ENCODE assay signal across 1 cellular context in the genomic region with DNA sequence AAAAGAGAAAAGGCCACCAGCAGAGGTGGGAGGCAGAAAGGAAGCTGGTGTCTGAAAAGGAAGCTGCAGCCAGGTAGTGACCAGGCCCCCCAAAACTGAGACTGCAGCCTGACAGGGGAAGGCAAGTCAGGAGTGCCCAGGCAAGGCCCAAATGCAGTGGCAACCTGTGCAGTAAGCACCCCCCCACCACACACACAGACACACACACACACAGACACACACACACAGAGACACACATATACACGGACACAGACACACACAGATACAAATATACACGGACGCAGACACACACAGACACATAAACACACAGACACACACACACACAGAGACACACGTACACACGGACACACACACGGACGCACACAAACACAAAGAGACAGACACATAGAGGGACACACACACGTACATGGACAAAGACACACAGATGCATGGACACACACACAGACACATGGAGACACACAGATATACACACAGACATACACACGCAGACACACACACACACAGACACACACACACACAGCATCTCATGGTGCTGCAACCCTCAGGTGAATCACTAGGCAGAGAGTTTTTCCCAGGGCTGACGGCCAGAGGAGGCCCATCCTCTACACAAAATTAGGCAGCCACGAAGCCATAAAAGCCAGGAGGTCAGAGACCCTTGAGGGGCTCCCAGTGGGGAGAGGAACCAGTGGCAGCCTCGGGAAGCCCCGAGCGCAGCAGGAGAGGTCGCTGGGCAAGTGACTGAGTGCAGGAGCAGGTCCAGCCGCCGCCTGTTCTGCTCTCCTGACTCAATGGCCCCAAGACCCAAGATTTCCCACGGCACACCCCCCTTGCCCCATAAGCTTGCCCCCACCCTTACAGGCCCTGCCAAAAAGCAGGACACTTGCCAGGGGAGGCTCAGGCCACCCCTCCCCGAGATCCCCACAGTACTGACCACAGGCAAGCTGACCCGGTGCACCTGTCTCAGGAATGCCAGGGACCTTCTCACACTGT.
A peak's percentile ranks its signal among the peaks of the same experiment; 100 is the strongest.
TF ChIP-seq lines count a peak whose summit lies in the region.

No MANE protein-coding gene starts in this region.

TF ChIP-seq in K562, 482 proteins besides CTCF, POLR2A, EP300 and RAD21:
- TF ChIP-seq, protein P1, sequence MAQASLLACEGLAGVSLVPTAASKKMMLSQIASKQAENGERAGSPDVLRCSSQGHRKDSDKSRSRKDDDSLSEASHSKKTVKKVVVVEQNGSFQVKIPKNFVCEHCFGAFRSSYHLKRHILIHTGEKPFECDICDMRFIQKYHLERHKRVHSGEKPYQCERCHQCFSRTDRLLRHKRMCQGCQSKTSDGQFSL (CRISPR knock-in tag; IDR thresholded peaks at IDR 0.05) = peak; percentile 78
- TF ChIP-seq, protein P1 (tag; IDR thresholded peaks at IDR 0.05) = no peak
- TF ChIP-seq, protein P2, sequence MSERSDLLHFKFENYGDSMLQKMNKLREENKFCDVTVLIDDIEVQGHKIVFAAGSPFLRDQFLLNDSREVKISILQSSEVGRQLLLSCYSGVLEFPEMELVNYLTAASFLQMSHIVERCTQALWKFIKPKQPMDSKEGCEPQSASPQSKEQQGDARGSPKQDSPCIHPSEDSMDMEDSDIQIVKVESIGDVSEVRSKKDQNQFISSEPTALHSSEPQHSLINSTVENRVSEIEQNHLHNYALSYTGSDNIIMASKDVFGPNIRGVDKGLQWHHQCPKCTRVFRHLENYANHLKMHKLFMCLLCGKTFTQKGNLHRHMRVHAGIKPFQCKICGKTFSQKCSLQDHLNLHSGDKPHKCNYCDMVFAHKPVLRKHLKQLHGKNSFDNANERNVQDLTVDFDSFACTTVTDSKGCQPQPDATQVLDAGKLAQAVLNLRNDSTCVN (CRISPR knock-in tag; IDR thresholded peaks at IDR 0.05) = 0 out of 2 replicates have a peak, but pooled peaks have one; percentile 27
- TF ChIP-seq, protein P3, sequence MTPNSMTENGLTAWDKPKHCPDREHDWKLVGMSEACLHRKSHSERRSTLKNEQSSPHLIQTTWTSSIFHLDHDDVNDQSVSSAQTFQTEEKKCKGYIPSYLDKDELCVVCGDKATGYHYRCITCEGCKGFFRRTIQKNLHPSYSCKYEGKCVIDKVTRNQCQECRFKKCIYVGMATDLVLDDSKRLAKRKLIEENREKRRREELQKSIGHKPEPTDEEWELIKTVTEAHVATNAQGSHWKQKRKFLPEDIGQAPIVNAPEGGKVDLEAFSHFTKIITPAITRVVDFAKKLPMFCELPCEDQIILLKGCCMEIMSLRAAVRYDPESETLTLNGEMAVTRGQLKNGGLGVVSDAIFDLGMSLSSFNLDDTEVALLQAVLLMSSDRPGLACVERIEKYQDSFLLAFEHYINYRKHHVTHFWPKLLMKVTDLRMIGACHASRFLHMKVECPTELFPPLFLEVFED (CRISPR knock-in tag; conservative IDR thresholded peaks at IDR 0.05) = 0 out of 2 replicates have a peak, but pooled peaks have one; percentile 12
- TF ChIP-seq GTF2A2 (tag; IDR thresholded peaks at IDR 0.05) (no peak), NCOA6 (IDR thresholded peaks at IDR 0.05) (no peak)
- TF ChIP-seq, protein P4, sequence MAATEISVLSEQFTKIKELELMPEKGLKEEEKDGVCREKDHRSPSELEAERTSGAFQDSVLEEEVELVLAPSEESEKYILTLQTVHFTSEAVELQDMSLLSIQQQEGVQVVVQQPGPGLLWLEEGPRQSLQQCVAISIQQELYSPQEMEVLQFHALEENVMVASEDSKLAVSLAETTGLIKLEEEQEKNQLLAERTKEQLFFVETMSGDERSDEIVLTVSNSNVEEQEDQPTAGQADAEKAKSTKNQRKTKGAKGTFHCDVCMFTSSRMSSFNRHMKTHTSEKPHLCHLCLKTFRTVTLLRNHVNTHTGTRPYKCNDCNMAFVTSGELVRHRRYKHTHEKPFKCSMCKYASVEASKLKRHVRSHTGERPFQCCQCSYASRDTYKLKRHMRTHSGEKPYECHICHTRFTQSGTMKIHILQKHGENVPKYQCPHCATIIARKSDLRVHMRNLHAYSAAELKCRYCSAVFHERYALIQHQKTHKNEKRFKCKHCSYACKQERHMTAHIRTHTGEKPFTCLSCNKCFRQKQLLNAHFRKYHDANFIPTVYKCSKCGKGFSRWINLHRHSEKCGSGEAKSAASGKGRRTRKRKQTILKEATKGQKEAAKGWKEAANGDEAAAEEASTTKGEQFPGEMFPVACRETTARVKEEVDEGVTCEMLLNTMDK (IDR thresholded peaks at IDR 0.05; ENCODE audit: borderline replicate concordance, insufficient read depth, low read depth, low read length, poor library complexity, severe bottlenecking) = no peak
